ENCODE assay signal across 1 cellular context in the genomic region with DNA sequence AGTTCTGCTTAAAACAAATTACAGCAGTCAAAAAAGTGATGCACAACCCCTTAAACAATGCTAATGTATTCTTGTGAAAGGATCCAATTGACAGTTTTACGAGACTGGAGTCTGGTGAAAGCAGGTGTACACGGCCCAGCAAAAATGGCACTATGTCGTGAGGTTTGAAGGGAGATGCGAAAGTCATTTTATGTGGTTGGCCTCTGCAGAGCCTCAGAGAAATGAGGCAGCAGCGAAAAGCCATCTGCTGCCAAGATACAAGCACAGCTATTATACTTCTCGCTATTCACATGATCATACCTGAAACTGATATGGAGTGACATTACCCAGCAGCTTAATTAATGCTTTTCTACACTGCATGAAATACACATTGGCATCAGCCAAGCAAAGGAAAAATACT.
A peak's percentile ranks its signal among the peaks of the same experiment; 100 is the strongest.
TF ChIP-seq lines count a peak whose summit lies in the region.

No MANE protein-coding gene starts in this region.

TF ChIP-seq in HEK293, 187 proteins besides CTCF, POLR2A, EP300 and RAD21 (continued from another document and continues in another):
- TF ChIP-seq, protein P1, sequence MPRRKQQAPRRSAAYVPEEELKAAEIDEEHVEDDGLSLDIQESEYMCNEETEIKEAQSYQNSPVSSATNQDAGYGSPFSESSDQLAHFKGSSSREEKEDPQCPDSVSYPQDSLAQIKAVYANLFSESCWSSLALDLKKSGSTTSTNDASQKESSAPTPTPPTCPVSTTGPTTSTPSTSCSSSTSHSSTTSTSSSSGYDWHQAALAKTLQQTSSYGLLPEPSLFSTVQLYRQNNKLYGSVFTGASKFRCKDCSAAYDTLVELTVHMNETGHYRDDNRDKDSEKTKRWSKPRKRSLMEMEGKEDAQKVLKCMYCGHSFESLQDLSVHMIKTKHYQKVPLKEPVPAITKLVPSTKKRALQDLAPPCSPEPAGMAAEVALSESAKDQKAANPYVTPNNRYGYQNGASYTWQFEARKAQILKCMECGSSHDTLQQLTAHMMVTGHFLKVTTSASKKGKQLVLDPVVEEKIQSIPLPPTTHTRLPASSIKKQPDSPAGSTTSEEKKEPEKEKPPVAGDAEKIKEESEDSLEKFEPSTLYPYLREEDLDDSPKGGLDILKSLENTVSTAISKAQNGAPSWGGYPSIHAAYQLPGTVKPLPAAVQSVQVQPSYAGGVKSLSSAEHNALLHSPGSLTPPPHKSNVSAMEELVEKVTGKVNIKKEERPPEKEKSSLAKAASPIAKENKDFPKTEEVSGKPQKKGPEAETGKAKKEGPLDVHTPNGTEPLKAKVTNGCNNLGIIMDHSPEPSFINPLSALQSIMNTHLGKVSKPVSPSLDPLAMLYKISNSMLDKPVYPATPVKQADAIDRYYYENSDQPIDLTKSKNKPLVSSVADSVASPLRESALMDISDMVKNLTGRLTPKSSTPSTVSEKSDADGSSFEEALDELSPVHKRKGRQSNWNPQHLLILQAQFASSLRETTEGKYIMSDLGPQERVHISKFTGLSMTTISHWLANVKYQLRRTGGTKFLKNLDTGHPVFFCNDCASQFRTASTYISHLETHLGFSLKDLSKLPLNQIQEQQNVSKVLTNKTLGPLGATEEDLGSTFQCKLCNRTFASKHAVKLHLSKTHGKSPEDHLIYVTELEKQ (tag by site-specific recombination; IDR thresholded peaks at IDR 0.05; ENCODE audit: borderline replicate concordance): no peak
- no peak for TF ChIP-seq ZNF549 (tag by site-specific recombination; IDR thresholded peaks at IDR 0.05)
- no peak for TF ChIP-seq ZNF48 (tag by site-specific recombination; IDR thresholded peaks at IDR 0.05)
- TF ChIP-seq ZNF114 (tag by site-specific recombination; IDR thresholded peaks at IDR 0.05): no peak
- TF ChIP-seq OSR2 (tag by site-specific recombination; IDR thresholded peaks at IDR 0.05): peak; percentile 25; the same call in 1 of the 2 replicates
- TF ChIP-seq IKZF3 (tag by site-specific recombination; IDR thresholded peaks at IDR 0.05): peak; percentile 53; the same call in 1 of the 2 replicates
- TF ChIP-seq, protein P2, sequence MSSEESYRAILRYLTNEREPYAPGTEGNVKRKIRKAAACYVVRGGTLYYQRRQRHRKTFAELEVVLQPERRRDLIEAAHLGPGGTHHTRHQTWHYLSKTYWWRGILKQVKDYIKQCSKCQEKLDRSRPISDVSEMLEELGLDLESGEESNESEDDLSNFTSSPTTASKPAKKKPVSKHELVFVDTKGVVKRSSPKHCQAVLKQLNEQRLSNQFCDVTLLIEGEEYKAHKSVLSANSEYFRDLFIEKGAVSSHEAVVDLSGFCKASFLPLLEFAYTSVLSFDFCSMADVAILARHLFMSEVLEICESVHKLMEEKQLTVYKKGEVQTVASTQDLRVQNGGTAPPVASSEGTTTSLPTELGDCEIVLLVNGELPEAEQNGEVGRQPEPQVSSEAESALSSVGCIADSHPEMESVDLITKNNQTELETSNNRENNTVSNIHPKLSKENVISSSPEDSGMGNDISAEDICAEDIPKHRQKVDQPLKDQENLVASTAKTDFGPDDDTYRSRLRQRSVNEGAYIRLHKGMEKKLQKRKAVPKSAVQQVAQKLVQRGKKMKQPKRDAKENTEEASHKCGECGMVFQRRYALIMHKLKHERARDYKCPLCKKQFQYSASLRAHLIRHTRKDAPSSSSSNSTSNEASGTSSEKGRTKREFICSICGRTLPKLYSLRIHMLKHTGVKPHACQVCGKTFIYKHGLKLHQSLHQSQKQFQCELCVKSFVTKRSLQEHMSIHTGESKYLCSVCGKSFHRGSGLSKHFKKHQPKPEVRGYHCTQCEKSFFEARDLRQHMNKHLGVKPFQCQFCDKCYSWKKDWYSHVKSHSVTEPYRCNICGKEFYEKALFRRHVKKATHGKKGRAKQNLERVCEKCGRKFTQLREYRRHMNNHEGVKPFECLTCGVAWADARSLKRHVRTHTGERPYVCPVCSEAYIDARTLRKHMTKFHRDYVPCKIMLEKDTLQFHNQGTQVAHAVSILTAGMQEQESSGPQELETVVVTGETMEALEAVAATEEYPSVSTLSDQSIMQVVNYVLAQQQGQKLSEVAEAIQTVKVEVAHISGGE (tag by site-specific recombination; conservative IDR thresholded peaks at IDR 0.05; ENCODE audit: low read depth): no peak
- no peak for TF ChIP-seq ZNF16 (tag by site-specific recombination; IDR thresholded peaks at IDR 0.05; ENCODE audit: low read depth)
- TF ChIP-seq ZFHX2 (tag by site-specific recombination; conservative IDR thresholded peaks at IDR 0.05): no peak
- no peak for TF ChIP-seq REPIN1 (tag by site-specific recombination; IDR thresholded peaks at IDR 0.05; ENCODE audit: low read depth)
- TF ChIP-seq ZNF302 (tag by site-specific recombination; IDR thresholded peaks at IDR 0.05; ENCODE audit: low read depth): no peak
- no peak for TF ChIP-seq YY2 (tag by site-specific recombination; IDR thresholded peaks at IDR 0.05)
- TF ChIP-seq, protein P3, sequence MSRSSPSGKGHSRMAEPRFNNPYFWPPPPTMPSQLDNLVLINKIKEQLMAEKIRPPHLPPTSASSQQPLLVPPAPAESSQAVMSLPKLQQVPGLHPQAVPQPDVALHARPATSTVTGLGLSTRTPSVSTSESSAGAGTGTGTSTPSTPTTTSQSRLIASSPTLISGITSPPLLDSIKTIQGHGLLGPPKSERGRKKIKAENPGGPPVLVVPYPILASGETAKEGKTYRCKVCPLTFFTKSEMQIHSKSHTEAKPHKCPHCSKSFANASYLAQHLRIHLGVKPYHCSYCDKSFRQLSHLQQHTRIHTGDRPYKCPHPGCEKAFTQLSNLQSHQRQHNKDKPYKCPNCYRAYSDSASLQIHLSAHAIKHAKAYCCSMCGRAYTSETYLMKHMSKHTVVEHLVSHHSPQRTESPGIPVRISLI (tag by site-specific recombination; IDR thresholded peaks at IDR 0.05): no peak
- TF ChIP-seq ZNF560 (tag by site-specific recombination; IDR thresholded peaks at IDR 0.05; ENCODE audit: borderline replicate concordance): no peak
- TF ChIP-seq ZNF391 (tag by site-specific recombination; IDR thresholded peaks at IDR 0.05; ENCODE audit: borderline replicate concordance, low read depth): no peak
- no peak for TF ChIP-seq HOXA7 (CRISPR knock-in tag; IDR thresholded peaks at IDR 0.05; ENCODE audit: borderline replicate concordance)
- TF ChIP-seq, protein P4, sequence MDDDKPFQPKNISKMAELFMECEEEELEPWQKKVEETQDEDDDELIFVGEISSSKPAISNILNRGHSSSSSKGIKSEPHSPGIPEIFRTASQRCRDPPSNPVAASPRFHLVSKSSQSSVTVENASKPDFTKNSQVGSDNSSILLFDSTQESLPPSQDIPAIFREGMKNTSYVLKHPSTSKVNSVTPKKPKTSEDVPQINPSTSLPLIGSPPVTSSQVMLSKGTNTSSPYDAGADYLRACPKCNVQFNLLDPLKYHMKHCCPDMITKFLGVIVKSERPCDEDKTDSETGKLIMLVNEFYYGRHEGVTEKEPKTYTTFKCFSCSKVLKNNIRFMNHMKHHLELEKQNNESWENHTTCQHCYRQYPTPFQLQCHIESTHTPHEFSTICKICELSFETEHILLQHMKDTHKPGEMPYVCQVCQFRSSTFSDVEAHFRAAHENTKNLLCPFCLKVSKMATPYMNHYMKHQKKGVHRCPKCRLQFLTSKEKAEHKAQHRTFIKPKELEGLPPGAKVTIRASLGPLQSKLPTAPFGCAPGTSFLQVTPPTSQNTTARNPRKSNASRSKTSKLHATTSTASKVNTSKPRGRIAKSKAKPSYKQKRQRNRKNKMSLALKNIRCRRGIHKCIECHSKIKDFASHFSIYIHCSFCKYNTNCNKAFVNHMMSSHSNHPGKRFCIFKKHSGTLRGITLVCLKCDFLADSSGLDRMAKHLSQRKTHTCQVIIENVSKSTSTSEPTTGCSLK (tag by site-specific recombination; IDR thresholded peaks at IDR 0.05): no peak
- no peak for TF ChIP-seq ZBTB1 (tag by site-specific recombination; IDR thresholded peaks at IDR 0.05)
- TF ChIP-seq BCL11A (tag by site-specific recombination; IDR thresholded peaks at IDR 0.05; ENCODE audit: low read depth): no peak
- TF ChIP-seq ZNF341 (tag by site-specific recombination; IDR thresholded peaks at IDR 0.05; ENCODE audit: low read depth): no peak; the same call in 1 of the 2 replicates
- TF ChIP-seq, protein P5, sequence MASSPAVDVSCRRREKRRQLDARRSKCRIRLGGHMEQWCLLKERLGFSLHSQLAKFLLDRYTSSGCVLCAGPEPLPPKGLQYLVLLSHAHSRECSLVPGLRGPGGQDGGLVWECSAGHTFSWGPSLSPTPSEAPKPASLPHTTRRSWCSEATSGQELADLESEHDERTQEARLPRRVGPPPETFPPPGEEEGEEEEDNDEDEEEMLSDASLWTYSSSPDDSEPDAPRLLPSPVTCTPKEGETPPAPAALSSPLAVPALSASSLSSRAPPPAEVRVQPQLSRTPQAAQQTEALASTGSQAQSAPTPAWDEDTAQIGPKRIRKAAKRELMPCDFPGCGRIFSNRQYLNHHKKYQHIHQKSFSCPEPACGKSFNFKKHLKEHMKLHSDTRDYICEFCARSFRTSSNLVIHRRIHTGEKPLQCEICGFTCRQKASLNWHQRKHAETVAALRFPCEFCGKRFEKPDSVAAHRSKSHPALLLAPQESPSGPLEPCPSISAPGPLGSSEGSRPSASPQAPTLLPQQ (tag by site-specific recombination; IDR thresholded peaks at IDR 0.05): no peak
- no peak for TF ChIP-seq ZNF664 (tag by site-specific recombination; IDR thresholded peaks at IDR 0.05)
- TF ChIP-seq SP7 (tag by site-specific recombination; IDR thresholded peaks at IDR 0.05): peak; percentile 54
- TF ChIP-seq, protein P6, sequence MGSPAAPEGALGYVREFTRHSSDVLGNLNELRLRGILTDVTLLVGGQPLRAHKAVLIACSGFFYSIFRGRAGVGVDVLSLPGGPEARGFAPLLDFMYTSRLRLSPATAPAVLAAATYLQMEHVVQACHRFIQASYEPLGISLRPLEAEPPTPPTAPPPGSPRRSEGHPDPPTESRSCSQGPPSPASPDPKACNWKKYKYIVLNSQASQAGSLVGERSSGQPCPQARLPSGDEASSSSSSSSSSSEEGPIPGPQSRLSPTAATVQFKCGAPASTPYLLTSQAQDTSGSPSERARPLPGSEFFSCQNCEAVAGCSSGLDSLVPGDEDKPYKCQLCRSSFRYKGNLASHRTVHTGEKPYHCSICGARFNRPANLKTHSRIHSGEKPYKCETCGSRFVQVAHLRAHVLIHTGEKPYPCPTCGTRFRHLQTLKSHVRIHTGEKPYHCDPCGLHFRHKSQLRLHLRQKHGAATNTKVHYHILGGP (tag by site-specific recombination; IDR thresholded peaks at IDR 0.05): no peak
- TF ChIP-seq, protein P7, sequence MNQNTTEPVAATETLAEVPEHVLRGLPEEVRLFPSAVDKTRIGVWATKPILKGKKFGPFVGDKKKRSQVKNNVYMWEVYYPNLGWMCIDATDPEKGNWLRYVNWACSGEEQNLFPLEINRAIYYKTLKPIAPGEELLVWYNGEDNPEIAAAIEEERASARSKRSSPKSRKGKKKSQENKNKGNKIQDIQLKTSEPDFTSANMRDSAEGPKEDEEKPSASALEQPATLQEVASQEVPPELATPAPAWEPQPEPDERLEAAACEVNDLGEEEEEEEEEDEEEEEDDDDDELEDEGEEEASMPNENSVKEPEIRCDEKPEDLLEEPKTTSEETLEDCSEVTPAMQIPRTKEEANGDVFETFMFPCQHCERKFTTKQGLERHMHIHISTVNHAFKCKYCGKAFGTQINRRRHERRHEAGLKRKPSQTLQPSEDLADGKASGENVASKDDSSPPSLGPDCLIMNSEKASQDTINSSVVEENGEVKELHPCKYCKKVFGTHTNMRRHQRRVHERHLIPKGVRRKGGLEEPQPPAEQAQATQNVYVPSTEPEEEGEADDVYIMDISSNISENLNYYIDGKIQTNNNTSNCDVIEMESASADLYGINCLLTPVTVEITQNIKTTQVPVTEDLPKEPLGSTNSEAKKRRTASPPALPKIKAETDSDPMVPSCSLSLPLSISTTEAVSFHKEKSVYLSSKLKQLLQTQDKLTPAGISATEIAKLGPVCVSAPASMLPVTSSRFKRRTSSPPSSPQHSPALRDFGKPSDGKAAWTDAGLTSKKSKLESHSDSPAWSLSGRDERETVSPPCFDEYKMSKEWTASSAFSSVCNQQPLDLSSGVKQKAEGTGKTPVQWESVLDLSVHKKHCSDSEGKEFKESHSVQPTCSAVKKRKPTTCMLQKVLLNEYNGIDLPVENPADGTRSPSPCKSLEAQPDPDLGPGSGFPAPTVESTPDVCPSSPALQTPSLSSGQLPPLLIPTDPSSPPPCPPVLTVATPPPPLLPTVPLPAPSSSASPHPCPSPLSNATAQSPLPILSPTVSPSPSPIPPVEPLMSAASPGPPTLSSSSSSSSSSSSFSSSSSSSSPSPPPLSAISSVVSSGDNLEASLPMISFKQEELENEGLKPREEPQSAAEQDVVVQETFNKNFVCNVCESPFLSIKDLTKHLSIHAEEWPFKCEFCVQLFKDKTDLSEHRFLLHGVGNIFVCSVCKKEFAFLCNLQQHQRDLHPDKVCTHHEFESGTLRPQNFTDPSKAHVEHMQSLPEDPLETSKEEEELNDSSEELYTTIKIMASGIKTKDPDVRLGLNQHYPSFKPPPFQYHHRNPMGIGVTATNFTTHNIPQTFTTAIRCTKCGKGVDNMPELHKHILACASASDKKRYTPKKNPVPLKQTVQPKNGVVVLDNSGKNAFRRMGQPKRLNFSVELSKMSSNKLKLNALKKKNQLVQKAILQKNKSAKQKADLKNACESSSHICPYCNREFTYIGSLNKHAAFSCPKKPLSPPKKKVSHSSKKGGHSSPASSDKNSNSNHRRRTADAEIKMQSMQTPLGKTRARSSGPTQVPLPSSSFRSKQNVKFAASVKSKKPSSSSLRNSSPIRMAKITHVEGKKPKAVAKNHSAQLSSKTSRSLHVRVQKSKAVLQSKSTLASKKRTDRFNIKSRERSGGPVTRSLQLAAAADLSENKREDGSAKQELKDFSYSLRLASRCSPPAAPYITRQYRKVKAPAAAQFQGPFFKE (tag by site-specific recombination; IDR thresholded peaks at IDR 0.05; ENCODE audit: borderline replicate concordance): no peak
- TF ChIP-seq, protein P8, sequence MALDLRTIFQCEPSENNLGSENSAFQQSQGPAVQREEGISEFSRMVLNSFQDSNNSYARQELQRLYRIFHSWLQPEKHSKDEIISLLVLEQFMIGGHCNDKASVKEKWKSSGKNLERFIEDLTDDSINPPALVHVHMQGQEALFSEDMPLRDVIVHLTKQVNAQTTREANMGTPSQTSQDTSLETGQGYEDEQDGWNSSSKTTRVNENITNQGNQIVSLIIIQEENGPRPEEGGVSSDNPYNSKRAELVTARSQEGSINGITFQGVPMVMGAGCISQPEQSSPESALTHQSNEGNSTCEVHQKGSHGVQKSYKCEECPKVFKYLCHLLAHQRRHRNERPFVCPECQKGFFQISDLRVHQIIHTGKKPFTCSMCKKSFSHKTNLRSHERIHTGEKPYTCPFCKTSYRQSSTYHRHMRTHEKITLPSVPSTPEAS (tag by site-specific recombination; IDR thresholded peaks at IDR 0.05): no peak
- TF ChIP-seq, protein P9, sequence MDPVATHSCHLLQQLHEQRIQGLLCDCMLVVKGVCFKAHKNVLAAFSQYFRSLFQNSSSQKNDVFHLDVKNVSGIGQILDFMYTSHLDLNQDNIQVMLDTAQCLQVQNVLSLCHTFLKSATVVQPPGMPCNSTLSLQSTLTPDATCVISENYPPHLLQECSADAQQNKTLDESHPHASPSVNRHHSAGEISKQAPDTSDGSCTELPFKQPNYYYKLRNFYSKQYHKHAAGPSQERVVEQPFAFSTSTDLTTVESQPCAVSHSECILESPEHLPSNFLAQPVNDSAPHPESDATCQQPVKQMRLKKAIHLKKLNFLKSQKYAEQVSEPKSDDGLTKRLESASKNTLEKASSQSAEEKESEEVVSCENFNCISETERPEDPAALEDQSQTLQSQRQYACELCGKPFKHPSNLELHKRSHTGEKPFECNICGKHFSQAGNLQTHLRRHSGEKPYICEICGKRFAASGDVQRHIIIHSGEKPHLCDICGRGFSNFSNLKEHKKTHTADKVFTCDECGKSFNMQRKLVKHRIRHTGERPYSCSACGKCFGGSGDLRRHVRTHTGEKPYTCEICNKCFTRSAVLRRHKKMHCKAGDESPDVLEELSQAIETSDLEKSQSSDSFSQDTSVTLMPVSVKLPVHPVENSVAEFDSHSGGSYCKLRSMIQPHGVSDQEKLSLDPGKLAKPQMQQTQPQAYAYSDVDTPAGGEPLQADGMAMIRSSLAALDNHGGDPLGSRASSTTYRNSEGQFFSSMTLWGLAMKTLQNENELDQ (tag by site-specific recombination; IDR thresholded peaks at IDR 0.05; ENCODE audit: low read depth): peak; percentile 85; the same call in 1 of the 2 replicates
